Comparison of ENCODE assay signal across 8 cellular contexts in the genomic region with DNA sequence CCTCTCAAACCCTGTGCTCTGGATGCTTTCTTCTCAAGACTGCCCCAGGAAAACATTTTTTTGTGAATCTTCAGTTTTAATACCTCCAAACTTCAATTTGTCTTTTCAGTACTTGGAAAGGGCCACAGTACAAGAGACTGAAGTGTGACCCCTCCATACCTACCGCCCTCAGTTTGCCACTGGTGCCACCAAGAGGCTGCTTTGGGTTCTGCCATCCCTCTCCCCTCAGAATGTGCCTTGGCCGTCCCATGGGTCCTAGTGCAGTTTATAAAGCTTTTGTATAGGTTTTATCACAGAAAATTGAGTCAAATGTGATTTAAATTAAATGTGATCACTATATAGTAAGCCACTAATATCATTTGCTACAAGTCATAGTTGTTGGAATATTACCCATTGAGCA.
DNase-seq lines count a peak whose midpoint lies in the region; ATAC-seq, FAIRE-seq and TF ChIP-seq lines count a peak whose summit lies in the region.

No MANE protein-coding gene starts in this region.

- H3T11ph ChIP-seq in H9 (ENCODE audit: low read length) = no peak overlapping the region

- H3K4me3 ChIP-seq in bronchial epithelial cell (ENCODE audit: low read depth, low read length) = no peak overlapping the region
- H3K4me3 ChIP-seq in kidney epithelial cell (ENCODE audit: low read depth, low read length) = no peak overlapping the region

- no peak overlapping the region for H3K9ac ChIP-seq in H9 (ENCODE audit: extremely low read depth, insufficient read length, low read length)

- peak; percentile 23 for TF ChIP-seq CTCF in CD4-positive, alpha-beta T cell (IDR thresholded peaks at IDR 0.05)
- peak; percentile 82 for TF ChIP-seq CTCF in H9 (conservative IDR thresholded peaks at IDR 0.05)
- peak; percentile 60 for TF ChIP-seq CTCF in bronchial epithelial cell (IDR thresholded peaks at IDR 0.05; ENCODE audit: insufficient read depth, low read length, severe bottlenecking)
- peak; percentile 87 for TF ChIP-seq CTCF in kidney epithelial cell (IDR thresholded peaks at IDR 0.05; ENCODE audit: insufficient read depth, low read length, poor library complexity, severe bottlenecking)

- intact Hi-C loops in CD4-positive, alpha-beta T cell (cut with DNase I, micrococcal nuclease) = loop anchor here in 1 of 2 experiments (5.0 kb wide), 1 partner anchor 126 kb away; a partner anchor contains a TSS

- H4K91ac ChIP-seq in H9 (ENCODE audit: insufficient read length, low read depth, low read length) = no peak overlapping the region

- H3K4me3 Mint-ChIP-seq in CD4-positive, alpha-beta T cell = no peak overlapping the region
- no peak overlapping the region for H3K4me3 Mint-ChIP-seq in H9

- no peak overlapping the region for H3K4me2 ChIP-seq in H9 (ENCODE audit: insufficient read depth, insufficient read length, low read length)

- H2AFZ ChIP-seq in H9 (ENCODE audit: low read length) = no peak overlapping the region

- H3K27ac Mint-ChIP-seq in CD4-positive, alpha-beta T cell = no peak overlapping the region
- peak overlapping the region in 1 of 3 experiments; percentile 82; a peak in 2 of 7 replicates for H3K27ac Mint-ChIP-seq in H9

- H3K18ac ChIP-seq in H9 (ENCODE audit: insufficient read length, low read depth, low read length) = no peak overlapping the region

- no peak overlapping the region for H3K14ac ChIP-seq in H9 (ENCODE audit: insufficient read depth, low read length)

- no peak overlapping the region for H2BK20ac ChIP-seq in H9 (ENCODE audit: low read depth, low read length, poor library complexity, severe bottlenecking)

- H2AK5ac ChIP-seq in H9 (ENCODE audit: insufficient read length, low read length) = no peak overlapping the region

- H4K8ac ChIP-seq in H9 (replicated peaks; ENCODE audit: insufficient read length, low read depth, low read length) = no peak overlapping the region

- H2BK12ac ChIP-seq in H9 (ENCODE audit: insufficient read length, low read depth, low read length) = no peak overlapping the region

- no peak overlapping the region for H2BK15ac ChIP-seq in H9 (ENCODE audit: low read depth, low read length)

- H3K23me2 ChIP-seq in H9 (ENCODE audit: insufficient read length, low read depth, low read length, poor library complexity, severe bottlenecking) = no peaks in the 10 kb centered on the region

- H2BK120ac ChIP-seq in H9 (ENCODE audit: low read depth, low read length, poor library complexity, severe bottlenecking) = no peak overlapping the region

- no peak for ATAC-seq in CD4-positive, alpha-beta T cell (ENCODE audit: poor library complexity)
- peak; percentile 95 for ATAC-seq in SK-N-SH treated with all-trans-retinoic acid at 6 μM for 48 hours
- ATAC-seq in GM21423 (IDR thresholded peaks at IDR 0.05; ENCODE audit: unreplicated experiment) = no peak

- H3K27ac ChIP-seq in CD4-positive, alpha-beta T cell (ENCODE audit: low read depth, low read length) = no peak overlapping the region
- H3K27ac ChIP-seq in H9 (ENCODE audit: insufficient read length, low read depth, low read length) = no peak overlapping the region

- H3K23ac ChIP-seq in H9 (ENCODE audit: insufficient read length, low read depth, low read length) = no peak overlapping the region

- WGBS in H9 (ENCODE audit: extremely low coverage, insufficient read length, low lambda C conversion rate) = no CpG with 5 or more reads among the region's 2 CpGs

- no peaks in the 10 kb centered on the region for H3K9me3 Mint-ChIP-seq in CD4-positive, alpha-beta T cell
- no peaks in the 10 kb centered on the region for H3K9me3 Mint-ChIP-seq in H9

- H3K79me2 ChIP-seq in H9 (ENCODE audit: insufficient read depth, low read length) = no peaks in the 10 kb centered on the region

- no peak overlapping the region for H3K56ac ChIP-seq in H9 (ENCODE audit: insufficient read length, low read depth, low read length)

- POLR2A ChIA-PET in CD4-positive, alpha-beta T cell (lab: Charles Lee) = no interaction called here

- no peak for FAIRE-seq in bronchial epithelial cell (lab: Jason Lieb, UNC)

- H4K5ac ChIP-seq in H9 (ENCODE audit: insufficient read length, low read depth, low read length) = no peak overlapping the region

- no peaks in the 10 kb centered on the region for H3K9me3 ChIP-seq in CD4-positive, alpha-beta T cell (ENCODE audit: control insufficient read depth, low read length)
- no peaks in the 10 kb centered on the region for H3K9me3 ChIP-seq in H9 (ENCODE audit: control insufficient read depth, low read depth, low read length)

- H3K4me1 ChIP-seq in H9 (ENCODE audit: insufficient read depth, low read length) = no peaks in the 10 kb centered on the region

- no peak overlapping the region for H3K4ac ChIP-seq in H9 (ENCODE audit: low read depth, low read length)

- H3K36me3 ChIP-seq in bronchial epithelial cell (ENCODE audit: control insufficient read depth, insufficient read depth, low read length) (peaks cover 10% of the 10 kb centered on the region), kidney epithelial cell (ENCODE audit: control insufficient read depth, insufficient read depth, low read length) (no peaks in the 10 kb centered on the region)

- H4K20me1 ChIP-seq in H9 (ENCODE audit: control insufficient read depth, insufficient read depth, insufficient read length) = no peaks in the 10 kb centered on the region

- H3K4me1 Mint-ChIP-seq in CD4-positive, alpha-beta T cell (ENCODE audit: low read depth) = no peaks in the 10 kb centered on the region
- H3K4me1 Mint-ChIP-seq in H9 = peaks cover 6 to 19% of the 10 kb centered on the region in 2 experiments

- no peaks in the 10 kb centered on the region for H3K27me3 Mint-ChIP-seq in CD4-positive, alpha-beta T cell
- no peaks in the 10 kb centered on the region for H3K27me3 Mint-ChIP-seq in H9 (ENCODE audit: low read depth)

- CTCF ChIA-PET in CD4-positive, alpha-beta T cell (lab: Charles Lee) = interaction anchor here (0.9 to 1.0 kb wide), 2 partner anchors 128 to 129 kb away, joined by 3 read pairs; a partner anchor contains a TSS

- H3K27me3 ChIP-seq in CD4-positive, alpha-beta T cell (ENCODE audit: control insufficient read depth, insufficient read depth, low read length) = no peaks in the 10 kb centered on the region
- H3K27me3 ChIP-seq in H9 (ENCODE audit: insufficient read depth, low read length) (no peaks in the 10 kb centered on the region), bronchial epithelial cell (ENCODE audit: control insufficient read depth, insufficient read depth, low read length) (no peaks in the 10 kb centered on the region), kidney epithelial cell (ENCODE audit: control insufficient read depth, insufficient read depth, low read length) (no peaks in the 10 kb centered on the region)

- no peak overlapping the region for H2BK5ac ChIP-seq in H9 (ENCODE audit: insufficient read length, low read length)

- DNase-seq in CD4-positive, alpha-beta T cell = peak in 3 of 10 experiments; percentile 2 to 8 (median 8)
- DNase-seq in H9 = peak; percentile 61
- peak; percentile 14 for DNase-seq in bronchial epithelial cell (ENCODE audit: low read depth)
- no peak for DNase-seq in kidney epithelial cell (ENCODE audit: low read depth)
- peak; percentile 34 for DNase-seq in stimulated activated CD4-positive, alpha-beta T cell treated with anti-CD3 and anti-CD28 coated beads, Interleukin-4, amount 100 ng/mL, for 1 hour
- DNase-seq in activated CD4-positive, CD25-positive, alpha-beta regulatory T cell treated with anti-CD3 and anti-CD28 coated beads, Interleukin-2, amount 50 U/mL, for 72 hours = no peak

- H3K36me3 Mint-ChIP-seq in CD4-positive, alpha-beta T cell (ENCODE audit: low read depth) = peaks cover 83% of the 10 kb centered on the region
- H3K36me3 Mint-ChIP-seq in H9 (ENCODE audit: insufficient read depth in 1 of 3, low read depth in 3 of 3) = peaks cover 13 to 67% (median 59%) of the 10 kb centered on the region in 3 experiments; a peak in 6 of 7 replicates

- H3K79me1 ChIP-seq in H9 (ENCODE audit: insufficient read depth, low read depth, low read length, poor library complexity, severe bottlenecking) = no peaks in the 10 kb centered on the region

TF ChIP-seq in SK-N-SH treated with all-trans-retinoic acid at 6 μM for 48 hours, 23 proteins besides CTCF, POLR2A, EP300 and RAD21:
- TF ChIP-seq ZNF70 (CRISPR knock-in tag; IDR thresholded peaks at IDR 0.05) = peak; percentile 84
- no peak for TF ChIP-seq GLIS3 (CRISPR knock-in tag; IDR thresholded peaks at IDR 0.05)

Comparison
In these comparisons a context has a peak if more than half of its experiments do, and no peak if none do; other contexts are left out.
1. DNase-seq: peak in H9 (single experiment), bronchial epithelial cell (single experiment) and stimulated activated CD4-positive, alpha-beta T cell treated with anti-CD3 and anti-CD28 coated beads, Interleukin-4, amount 100 ng/mL, for 1 hour (single experiment); none in kidney epithelial cell (single experiment) and activated CD4-positive, CD25-positive, alpha-beta regulatory T cell treated with anti-CD3 and anti-CD28 coated beads, Interleukin-2, amount 50 U/mL, for 72 hours (single experiment).
2. CTCF ChIP-seq: peak in every context shown above with its lines; median percentile 87 in kidney epithelial cell; 82 in H9; 60 in bronchial epithelial cell; 23 in CD4-positive, alpha-beta T cell.